Comparison of ENCODE assay signal across 13 cellular contexts in the genomic region with DNA sequence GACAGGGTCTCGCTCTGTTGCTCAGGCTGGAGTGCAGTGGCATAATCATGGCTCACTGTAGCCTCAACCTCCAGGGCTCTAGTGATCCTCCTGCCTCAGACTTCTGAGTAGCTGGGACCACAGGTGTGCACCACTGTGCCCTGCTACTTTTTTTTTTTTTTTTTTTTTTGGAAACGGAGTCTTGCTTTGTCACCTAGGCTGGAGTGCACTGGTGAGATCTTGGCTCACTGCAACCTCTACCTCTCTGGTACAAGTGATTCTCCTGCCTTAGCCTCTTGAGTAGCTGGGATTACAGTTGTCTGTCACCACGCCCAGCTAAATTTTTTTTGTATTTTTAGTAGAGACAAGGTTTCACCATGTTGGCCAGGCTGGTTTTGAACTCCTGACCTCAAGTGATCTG. TPM values are rescaled to one million over a fixed set of nuclear protein-coding genes. Genes with fewer than 3 reads are reported as not detected.
DNase-seq lines count a peak whose midpoint lies in the region; ATAC-seq, FAIRE-seq and TF ChIP-seq lines count a peak whose summit lies in the region.
"Not testable (repeated sequence)": the region's sequence is repeated elsewhere in the genome, so short reads cannot be mapped to it uniquely, and the experiment has no call there.
"Had no signal": no experiment of that assay in that cellular context is flagged by ENCODE, and none has a peak within 500 bp of the region (broad histone marks: within the 10 kb centered on the region; RNA-seq: fewer than 3 reads in every experiment).

No MANE protein-coding gene starts in this region.

- H3K9me1 ChIP-seq in K562 (ENCODE audit: control insufficient read depth, insufficient read depth, low read length), result not testable (repeated sequence)

- in situ Hi-C loops in K562 (cut with MboI), result not testable (repeated sequence)

- H3K4me3 ChIP-seq in K562, left ventricle myocardium inferior, lower lobe of right lung, psoas muscle, stomach: not testable (repeated sequence)

- H3K4me3 Mint-ChIP-seq in Calu3 (ENCODE audit: low read depth, unreplicated experiment); central memory CD8-positive, alpha-beta T cell: not testable (repeated sequence)

- H3K27ac ChIP-seq in K562 (ENCODE audit: extremely low read depth, low read depth, low read length), result not testable (repeated sequence)
- H3K27ac ChIP-seq in left ventricle myocardium inferior (replicated peaks) (peak overlapping the region; percentile 39), lower lobe of right lung (peak overlapping the region; percentile 78), psoas muscle (peak overlapping the region; percentile 0), stomach (peak overlapping the region in 4 of 5 donors; percentile 51 to 75 (median 58))

- ATAC-seq in K562; central memory CD8-positive, alpha-beta T cell (replicated peaks; ENCODE audit: extremely low read depth, poor library complexity, severe bottlenecking): not testable (repeated sequence)
- peak in 1 of 2 donors; percentile 2 for ATAC-seq in lower lobe of right lung
- ATAC-seq in psoas muscle, result peak in 2 of 4 donors; percentile 56 to 70

- not testable (repeated sequence) for H3K27me3 Mint-ChIP-seq in Calu3 (ENCODE audit: unreplicated experiment); central memory CD8-positive, alpha-beta T cell

- TF ChIP-seq RAD21 in K562 (CRISPR knock-in tag; conservative IDR thresholded peaks at IDR 0.05 in 1 of 2, IDR thresholded peaks at IDR 0.05 in 1 of 2), result not testable (repeated sequence)

- not testable (repeated sequence) for H2AFZ ChIP-seq in K562 (ENCODE audit: low read depth, low read length)

- CTCF ChIA-PET in Calu3 (lab: Charles Lee), result interaction anchor here (0.6 to 3.1 kb wide), 18 partner anchors 8 to 1221 kb away, joined by 3 to 27 read pairs (median 5); a partner anchor contains a TSS
- CTCF ChIA-PET in K562 (lab: Yijun Ruan, JAX; ENCODE audit: low intra/inter-chr PET ratio), result not testable (repeated sequence)

- H3K27me3 ChIP-seq in K562 (ENCODE audit: control insufficient read depth in 2 of 2, insufficient read depth in 2 of 2, low read length in 2 of 2), result peaks cover 0 to 10% of the 10 kb centered on the region in 2 experiments; a peak in 2 of 5 replicates
- H3K27me3 ChIP-seq in left ventricle myocardium inferior (ENCODE audit: low read depth); lower lobe of right lung (ENCODE audit: low read depth); psoas muscle (ENCODE audit: insufficient read depth in 3 of 3, low read length in 2 of 3); stomach: not testable (repeated sequence)

- peak overlapping the region; percentile 81 for H3K27ac Mint-ChIP-seq in Calu3 (ENCODE audit: unreplicated experiment)
- peak overlapping the region; percentile 3 for H3K27ac Mint-ChIP-seq in central memory CD8-positive, alpha-beta T cell (ENCODE audit: low read depth)

- TF ChIP-seq POLR2A in K562 (conservative IDR thresholded peaks at IDR 0.05); stomach (IDR thresholded peaks at IDR 0.05): not testable (repeated sequence)

- intact Hi-C loops in Calu3 (cut with micrococcal nuclease; ENCODE audit: unreplicated experiment); K562 (cut with micrococcal nuclease); left ventricle myocardium inferior (cut with micrococcal nuclease); lower lobe of right lung (cut with DNase I); psoas muscle (cut with DNase I); stomach (cut with DNase I; ENCODE audit: low total_unique reads): not testable (repeated sequence)

- H3K9me3 Mint-ChIP-seq in Calu3 (ENCODE audit: low read depth, unreplicated experiment); central memory CD8-positive, alpha-beta T cell: not testable (repeated sequence)

- H3K4me1 Mint-ChIP-seq in Calu3 (ENCODE audit: low read depth, unreplicated experiment), result peaks cover 42% of the 10 kb centered on the region
- not testable (repeated sequence) for H3K4me1 Mint-ChIP-seq in central memory CD8-positive, alpha-beta T cell

- peaks cover 0 to 15% of the 10 kb centered on the region in 2 experiments; a peak in 1 of 5 replicates for H3K4me1 ChIP-seq in K562 (replicated peaks in 1 of 2; ENCODE audit: control insufficient read depth in 2 of 2, insufficient read depth in 2 of 2, low read length in 2 of 2)
- H3K4me1 ChIP-seq in left ventricle myocardium inferior, result peaks cover 27% of the 10 kb centered on the region
- peaks cover 14% of the 10 kb centered on the region for H3K4me1 ChIP-seq in lower lobe of right lung
- not testable (repeated sequence) for H3K4me1 ChIP-seq in psoas muscle
- H3K4me1 ChIP-seq in stomach, result peaks cover 0 to 21% (median 4%) of the 10 kb centered on the region in 4 donors

- H3K9ac ChIP-seq in K562 (ENCODE audit: insufficient read depth in 1 of 2, low read depth in 2 of 2, low read length in 2 of 2), result not testable (repeated sequence)

- TF ChIP-seq CTCF in Calu3 (IDR thresholded peaks at IDR 0.05; ENCODE audit: unreplicated experiment); K562 (IDR thresholded peaks at IDR 0.05 in 2 of 3, conservative IDR thresholded peaks at IDR 0.05 in 1 of 3; ENCODE audit: insufficient read depth in 2 of 3, low read depth in 1 of 3, low read length in 3 of 3); left ventricle myocardium inferior (IDR thresholded peaks at IDR 0.05; ENCODE audit: borderline replicate concordance); lower lobe of right lung (IDR thresholded peaks at IDR 0.05); psoas muscle (IDR thresholded peaks at IDR 0.05); stomach (IDR thresholded peaks at IDR 0.05): not testable (repeated sequence)

- not testable (repeated sequence) for TF ChIP-seq EP300 in K562 (IDR thresholded peaks at IDR 0.05; ENCODE audit: low read length); stomach (IDR thresholded peaks at IDR 0.05)

- DNase-seq in Calu3; K562 (ENCODE audit: extremely low read depth in 1 of 4, low spot score in 3 of 4); central memory CD8-positive, alpha-beta T cell (ENCODE audit: low spot score in 2 of 2); left ventricle myocardium inferior; lower lobe of right lung; psoas muscle; stomach: not testable (repeated sequence)

- POLR2A ChIA-PET in K562 (lab: Yijun Ruan, JAX), result interaction anchor here (0.6 to 2.6 kb wide), 5 partner anchors 12 to 153 kb away, joined by 3 to 11 read pairs (median 6); a partner anchor contains a TSS

- H3K36me3 Mint-ChIP-seq in Calu3 (ENCODE audit: insufficient read depth, unreplicated experiment), result peaks cover 19% of the 10 kb centered on the region
- peaks cover 18% of the 10 kb centered on the region for H3K36me3 Mint-ChIP-seq in central memory CD8-positive, alpha-beta T cell (ENCODE audit: insufficient read depth)

- FAIRE-seq in K562 (lab: Jason Lieb, UNC), result peak; percentile 23

- not testable (repeated sequence) for H3K79me2 ChIP-seq in K562 (ENCODE audit: control insufficient read depth, insufficient read depth, low read length)

- TSS peak; percentile 95 for BruUV-seq in Calu3 (replicated peaks; lab: Mats Ljungman, UMichigan)
- BruUV-seq in K562 (replicated peaks; lab: Mats Ljungman, UMichigan), result not testable (repeated sequence)

- not testable (repeated sequence) for H3K4me2 ChIP-seq in K562 (ENCODE audit: insufficient read depth, low read length)

- WGBS in K562 (ENCODE audit: insufficient coverage, low coverage, missing lambda C conversion rate), result 93% methylated on average over 2 of the region's 3 CpGs
- 53 to 95% (median 79%) methylated on average over 3 of the region's 3 CpGs for WGBS in psoas muscle, 3 donors
- 86 to 99% (median 95%) methylated on average over 3 of the region's 3 CpGs for WGBS in stomach, 5 donors

- not testable (repeated sequence) for H3K9me3 ChIP-seq in K562 (replicated peaks; ENCODE audit: control insufficient read depth, insufficient read depth, low read depth, low read length); lower lobe of right lung
- H3K9me3 ChIP-seq in left ventricle myocardium inferior (replicated peaks), result peaks cover 12% of the 10 kb centered on the region
- H3K9me3 ChIP-seq in psoas muscle, result peaks cover 10% of the 10 kb centered on the region
- H3K9me3 ChIP-seq in stomach, result peaks cover 3 to 10% (median 10%) of the 10 kb centered on the region in 4 donors

- H4K20me1 ChIP-seq in K562 (replicated peaks; ENCODE audit: control insufficient read depth, insufficient read depth, low read length), result not testable (repeated sequence)

- H3K36me3 ChIP-seq in K562 (ENCODE audit: control insufficient read depth, insufficient read depth, low read length), result peaks cover 38% of the 10 kb centered on the region; the same call in 2 of the 3 replicates
- peaks cover 44% of the 10 kb centered on the region for H3K36me3 ChIP-seq in left ventricle myocardium inferior
- H3K36me3 ChIP-seq in lower lobe of right lung, result peaks cover 45% of the 10 kb centered on the region
- peaks cover 0 to 44% of the 10 kb centered on the region in 2 donors for H3K36me3 ChIP-seq in psoas muscle (ENCODE audit: insufficient read depth in 1 of 2, low read depth in 1 of 2)
- H3K36me3 ChIP-seq in stomach, result peaks cover 36 to 63% (median 50%) of the 10 kb centered on the region in 4 donors

RNA-seq across cellular contexts. Expression of a gene that starts 4.9 kb away (rescaled TPM):
- 184 and 246 TPM in 2 replicates for total RNA-seq in Calu3 (2022)
- total RNA-seq in K562 (2011; cell fraction: chromatin; rRNA removed; ENCODE audit: low replicate concordance), result not detected in 2 replicates
- not detected in 2 replicates for total RNA-seq in K562 (2011; cell fraction: nucleolus; rRNA removed)
- total RNA-seq in K562 (2011; cell fraction: nucleoplasm; rRNA removed), result not detected in 2 replicates
- total RNA-seq in K562 (2014; rRNA removed), result not detected in 2 replicates
- not detected in 2 replicates for total RNA-seq in K562 (2014; rRNA removed; fragmentation: Illumina TruSeq; extraction: Trizol)
- not detected in 2 replicates for total RNA-seq in K562 (2015; rRNA removed; fragmentation: Illumina TruSeq; extraction: Trizol)
- 0.78 TPM in 1 of 2 replicates, not detected in the other for total RNA-seq in K562 (2021)
- not detected in 2 replicates for polyA plus RNA-seq in K562 (2011; rRNA removed)
- polyA plus RNA-seq in K562 (2011; cell fraction: cytosol; rRNA removed), result not detected in 2 replicates
- polyA plus RNA-seq in K562 (2011; cell fraction: nucleus; rRNA removed), result not detected in 2 replicates
- 0.17 TPM in 1 of 2 replicates, not detected in the other for polyA plus RNA-seq in K562 (2012)
- polyA plus RNA-seq in K562 (2014; fragmentation: Illumina TruSeq; extraction: Trizol), result not detected in 2 replicates
- polyA plus RNA-seq in K562 (2014; fragmentation: Nextera tagmentation; extraction: Ambion mirVana), result not detected
- not detected in 2 replicates for polyA plus RNA-seq in K562 (2014; rRNA removed)
- polyA minus RNA-seq in K562 (2011; rRNA and poly(A)+ RNA removed), result not detected in 2 replicates
- polyA minus RNA-seq in K562 (2011; cell fraction: cytosol; rRNA and poly(A)+ RNA removed), result not detected in 2 replicates
- not detected in 2 replicates for polyA minus RNA-seq in K562 (2011; cell fraction: nucleus; rRNA and poly(A)+ RNA removed)
- not detected for total RNA-seq in left ventricle myocardium inferior
- total RNA-seq in lower lobe of right lung, result 351 TPM
- total RNA-seq in psoas muscle, result not detected
- polyA plus RNA-seq in psoas muscle, result under 1 TPM in 2 of 3 donors, not detected in 1; 0.13 to 0.14 TPM
- 10 to 100 TPM in 1 of 5 donors, 1 to 10 TPM in 1, not detected in 3; 2.8 to 15.2 TPM for total RNA-seq in stomach
- 10 to 100 TPM; 10.2 to 94.7 (median 44.1) TPM for polyA plus RNA-seq in stomach
- total RNA-seq: A673, G401, H7 had no signal
- polyA plus RNA-seq: AG04450; CD14-positive monocyte; CD4-positive, alpha-beta memory T cell had no signal

RNA-seq across cellular contexts. Expression of a gene that starts 13.0 kb away (rescaled TPM):
- total RNA-seq in Calu3 (2022), result 33.0 and 34.2 TPM in 2 replicates
- total RNA-seq in K562 (2011; cell fraction: chromatin; rRNA removed; ENCODE audit: low replicate concordance), result 134 and 271 TPM in 2 replicates
- 116 and 125 TPM in 2 replicates for total RNA-seq in K562 (2011; cell fraction: nucleolus; rRNA removed)
- 117 and 125 TPM in 2 replicates for total RNA-seq in K562 (2011; cell fraction: nucleoplasm; rRNA removed)
- 31.1 and 46.0 TPM in 2 replicates for total RNA-seq in K562 (2014; rRNA removed)
- total RNA-seq in K562 (2014; rRNA removed; fragmentation: Illumina TruSeq; extraction: Trizol), result 16.8 and 18.5 TPM in 2 replicates
- total RNA-seq in K562 (2015; rRNA removed; fragmentation: Illumina TruSeq; extraction: Trizol), result 23.3 and 26.3 TPM in 2 replicates
- 41.0 and 48.0 TPM in 2 replicates for total RNA-seq in K562 (2021)
- polyA plus RNA-seq in K562 (2011; rRNA removed), result 35.1 and 56.2 TPM in 2 replicates
- 28.8 and 33.9 TPM in 2 replicates for polyA plus RNA-seq in K562 (2011; cell fraction: cytosol; rRNA removed)
- 263 and 308 TPM in 2 replicates for polyA plus RNA-seq in K562 (2011; cell fraction: nucleus; rRNA removed)
- polyA plus RNA-seq in K562 (2012), result 38.5 and 55.4 TPM in 2 replicates
- 28.3 and 29.9 TPM in 2 replicates for polyA plus RNA-seq in K562 (2014; fragmentation: Illumina TruSeq; extraction: Trizol)
- 1 to 10 TPM; 1.6 to 2.3 TPM for polyA plus RNA-seq in K562 (2014; fragmentation: Nextera tagmentation; extraction: Ambion mirVana)
- polyA plus RNA-seq in K562 (2014; rRNA removed), result 44.8 and 53.6 TPM in 2 replicates
- 46.2 and 47.8 TPM in 2 replicates for polyA minus RNA-seq in K562 (2011; rRNA and poly(A)+ RNA removed)
- 18.4 and 32.6 TPM in 2 replicates for polyA minus RNA-seq in K562 (2011; cell fraction: cytosol; rRNA and poly(A)+ RNA removed)
- polyA minus RNA-seq in K562 (2011; cell fraction: nucleus; rRNA and poly(A)+ RNA removed), result 28.9 and 49.2 TPM in 2 replicates
- total RNA-seq in left ventricle myocardium inferior, result 21.0 TPM
- 33.0 TPM for total RNA-seq in lower lobe of right lung
- total RNA-seq in psoas muscle, result 10 to 100 TPM; 25.8 to 36.6 (median 28.2) TPM
- 10 to 100 TPM; 11.4 to 22.6 (median 13.9) TPM for polyA plus RNA-seq in psoas muscle
- 10 to 100 TPM in 4 of 5 donors, 1 to 10 TPM in 1; 1.2 to 61.6 (median 22.7) TPM for total RNA-seq in stomach
- polyA plus RNA-seq in stomach, result 10 to 100 TPM; 17.9 to 21.8 (median 18.5) TPM

RNA-seq across cellular contexts. Expression of a gene that starts 13.7 kb away (rescaled TPM):
- total RNA-seq in Calu3 (2022) (0.07 and 0.15 TPM in 2 replicates), K562 (2014; rRNA removed) (not detected in 2 replicates), K562 (2014; rRNA removed; fragmentation: Illumina TruSeq; extraction: Trizol) (not detected in 2 replicates), K562 (2015; rRNA removed; fragmentation: Illumina TruSeq; extraction: Trizol) (not detected in 2 replicates), K562 (2021) (not detected in 2 replicates), left ventricle myocardium inferior (not detected), lower lobe of right lung (5.3 TPM), psoas muscle (not detected), stomach (100 to 1,000 TPM in 3 of 5 donors, 10 to 100 TPM in 1, under 1 TPM in 1; 0.87 to 346 (median 168) TPM)
- total RNA-seq in K562 (2011; cell fraction: chromatin; rRNA removed; ENCODE audit: low replicate concordance), result not detected in 2 replicates
- total RNA-seq in K562 (2011; cell fraction: nucleolus; rRNA removed), result not detected in 2 replicates
- not detected in 2 replicates for total RNA-seq in K562 (2011; cell fraction: nucleoplasm; rRNA removed)
- polyA plus RNA-seq in K562 (2011; rRNA removed) (not detected in 2 replicates), K562 (2014; fragmentation: Illumina TruSeq; extraction: Trizol) (not detected in 2 replicates), K562 (2014; fragmentation: Nextera tagmentation; extraction: Ambion mirVana) (not detected), K562 (2014; rRNA removed) (0.07 TPM in 1 of 2 replicates, not detected in the other), psoas muscle (not detected), stomach (10 to 100 TPM; 17.5 to 83.3 (median 39.6) TPM)
- not detected in 2 replicates for polyA plus RNA-seq in K562 (2011; cell fraction: cytosol; rRNA removed)
- polyA plus RNA-seq in K562 (2011; cell fraction: nucleus; rRNA removed), result not detected in 2 replicates
- 0.03 and 0.07 TPM in 2 replicates for polyA plus RNA-seq in K562 (2012)
- polyA minus RNA-seq in K562 (2011; rRNA and poly(A)+ RNA removed), result not detected in 2 replicates
- not detected in 2 replicates for polyA minus RNA-seq in K562 (2011; cell fraction: cytosol; rRNA and poly(A)+ RNA removed)
- polyA minus RNA-seq in K562 (2011; cell fraction: nucleus; rRNA and poly(A)+ RNA removed), result not detected in 2 replicates
- total RNA-seq: A673; CD4-positive, alpha-beta memory T cell; G401; H7 had no signal
- polyA plus RNA-seq: AG04450; CD14-positive monocyte; CD4-positive, alpha-beta memory T cell had no signal

RNA-seq across cellular contexts. Expression of a gene that starts 19.1 kb away (rescaled TPM):
- total RNA-seq in Calu3 (2022) (70.5 and 80.0 TPM in 2 replicates), K562 (2014; rRNA removed) (30.5 and 55.3 TPM in 2 replicates), K562 (2014; rRNA removed; fragmentation: Illumina TruSeq; extraction: Trizol) (36.1 and 39.6 TPM in 2 replicates), K562 (2015; rRNA removed; fragmentation: Illumina TruSeq; extraction: Trizol) (38.3 and 38.6 TPM in 2 replicates), K562 (2021) (70.6 and 80.5 TPM in 2 replicates), left ventricle myocardium inferior (23.0 TPM), lower lobe of right lung (37.1 TPM), psoas muscle (10 to 100 TPM; 13.3 to 21.3 (median 15.8) TPM), stomach (10 to 100 TPM in 2 of 5 donors, 1 to 10 TPM in 3; 3.9 to 67.4 (median 8.1) TPM)
- total RNA-seq in K562 (2011; cell fraction: chromatin; rRNA removed; ENCODE audit: low replicate concordance), result 228 and 428 TPM in 2 replicates
- total RNA-seq in K562 (2011; cell fraction: nucleolus; rRNA removed), result 202 and 247 TPM in 2 replicates
- 179 and 226 TPM in 2 replicates for total RNA-seq in K562 (2011; cell fraction: nucleoplasm; rRNA removed)
- polyA plus RNA-seq in K562 (2011; rRNA removed) (60.1 and 75.6 TPM in 2 replicates), K562 (2014; fragmentation: Illumina TruSeq; extraction: Trizol) (57.1 and 76.3 TPM in 2 replicates), K562 (2014; fragmentation: Nextera tagmentation; extraction: Ambion mirVana) (1 to 10 TPM; 3.6 to 5.2 TPM), K562 (2014; rRNA removed) (86.1 and 95.0 TPM in 2 replicates), psoas muscle (10 to 100 TPM; 18.9 to 30.8 (median 26.4) TPM), stomach (10 to 100 TPM; 15.3 to 29.6 (median 17.6) TPM)
- 57.7 and 65.7 TPM in 2 replicates for polyA plus RNA-seq in K562 (2011; cell fraction: cytosol; rRNA removed)
- polyA plus RNA-seq in K562 (2011; cell fraction: nucleus; rRNA removed), result 584 and 671 TPM in 2 replicates
- polyA plus RNA-seq in K562 (2012), result 66.1 and 69.0 TPM in 2 replicates
- polyA minus RNA-seq in K562 (2011; rRNA and poly(A)+ RNA removed), result 37.2 and 37.6 TPM in 2 replicates
- polyA minus RNA-seq in K562 (2011; cell fraction: cytosol; rRNA and poly(A)+ RNA removed), result 16.6 and 20.2 TPM in 2 replicates
- polyA minus RNA-seq in K562 (2011; cell fraction: nucleus; rRNA and poly(A)+ RNA removed), result 60.9 and 104 TPM in 2 replicates

RNA-seq across cellular contexts. Expression of a gene that starts 42.8 kb away (rescaled TPM):
- total RNA-seq in Calu3 (2022) (489 and 580 TPM in 2 replicates), K562 (2014; rRNA removed) (19.9 and 27.1 TPM in 2 replicates), K562 (2014; rRNA removed; fragmentation: Illumina TruSeq; extraction: Trizol) (10.5 and 12.2 TPM in 2 replicates), K562 (2015; rRNA removed; fragmentation: Illumina TruSeq; extraction: Trizol) (10.0 and 11.1 TPM in 2 replicates), K562 (2021) (42.9 and 44.6 TPM in 2 replicates), left ventricle myocardium inferior (28.2 TPM), lower lobe of right lung (80.9 TPM), psoas muscle (100 to 1,000 TPM in 1 of 4 donors, 10 to 100 TPM in 3; 26.3 to 129 (median 54.2) TPM), stomach (100 to 1,000 TPM in 3 of 5 donors, 10 to 100 TPM in 2; 51.3 to 144 (median 109) TPM)
- total RNA-seq in K562 (2011; cell fraction: chromatin; rRNA removed; ENCODE audit: low replicate concordance), result 77.6 and 145 TPM in 2 replicates
- total RNA-seq in K562 (2011; cell fraction: nucleolus; rRNA removed), result 121 and 123 TPM in 2 replicates
- total RNA-seq in K562 (2011; cell fraction: nucleoplasm; rRNA removed), result 99.0 and 108 TPM in 2 replicates
- polyA plus RNA-seq in K562 (2011; rRNA removed) (11.2 and 19.0 TPM in 2 replicates), K562 (2014; fragmentation: Illumina TruSeq; extraction: Trizol) (16.0 and 19.8 TPM in 2 replicates), K562 (2014; fragmentation: Nextera tagmentation; extraction: Ambion mirVana) (1 to 10 TPM; 1.4 to 1.6 TPM), K562 (2014; rRNA removed) (19.3 and 20.2 TPM in 2 replicates), psoas muscle (10 to 100 TPM in 2 of 3 donors, 1 to 10 TPM in 1; 2.2 to 10.8 (median 10.5) TPM), stomach (10 to 100 TPM; 17.6 to 88.7 (median 49.4) TPM)
- 17.3 and 19.2 TPM in 2 replicates for polyA plus RNA-seq in K562 (2011; cell fraction: cytosol; rRNA removed)
- 47.9 and 67.4 TPM in 2 replicates for polyA plus RNA-seq in K562 (2011; cell fraction: nucleus; rRNA removed)
- polyA plus RNA-seq in K562 (2012), result 25.5 and 32.6 TPM in 2 replicates
- 16.3 and 21.0 TPM in 2 replicates for polyA minus RNA-seq in K562 (2011; rRNA and poly(A)+ RNA removed)
- polyA minus RNA-seq in K562 (2011; cell fraction: cytosol; rRNA and poly(A)+ RNA removed), result 26.3 and 45.5 TPM in 2 replicates
- polyA minus RNA-seq in K562 (2011; cell fraction: nucleus; rRNA and poly(A)+ RNA removed), result 27.9 and 41.7 TPM in 2 replicates

Comparison
In these comparisons a context has a peak if more than half of its experiments do, and no peak if none do; other contexts are left out.
1. RNA of a gene that starts 4.9 kb away (total RNA-seq): 351 TPM in lower lobe of right lung (single experiment) and 184 to 246 TPM in Calu3; 2.8 to 15.2 TPM in stomach, not detected in left ventricle myocardium inferior (single experiment), not detected in psoas muscle and 0.78 TPM in K562; every median in the first group is over 10 times any median in the second.